Comparison of ENCODE assay signal across 16 cellular contexts in genomic region chr12:15336772-15337553, GRCh38. TPM values are rescaled to one million over a fixed set of nuclear protein-coding genes. Genes with fewer than 3 reads are reported as not detected.
A peak's percentile ranks its signal among the peaks of the same experiment; 100 is the strongest.
DNase-seq lines count a peak whose midpoint lies in the region; TF ChIP-seq lines count a peak whose summit lies in the region.
"Had no signal": no experiment of that assay in that cellular context is flagged by ENCODE, and none has a peak within 500 bp of the region (broad histone marks: within the 10 kb centered on the region; RNA-seq: fewer than 3 reads in every experiment).

No MANE protein-coding gene starts in this region.

- peak overlapping the region; percentile 63; the same call in 1 of the 2 replicates for H3K27ac ChIP-seq in RWPE1
- H3K27ac ChIP-seq in effector memory CD4-positive, alpha-beta T cell (ENCODE audit: insufficient read depth, low read length, poor library complexity, severe bottlenecking), result no peak overlapping the region

- no peak overlapping the region for H3K4me3 ChIP-seq in fibroblast of mammary gland (ENCODE audit: control insufficient read depth, low read depth, low read length)
- H3K4me3 ChIP-seq in effector memory CD4-positive, alpha-beta T cell (ENCODE audit: insufficient read depth, low read depth, low read length, poor library complexity, severe bottlenecking), result no peak overlapping the region

- TF ChIP-seq CTCF in RWPE1 (conservative IDR thresholded peaks at IDR 0.05; ENCODE audit: low read depth) (no peak), fibroblast of mammary gland (conservative IDR thresholded peaks at IDR 0.05; ENCODE audit: control insufficient read depth, insufficient read depth, low read depth, low read length) (no peak)

- DNase-seq in EL (peak; percentile 78), RWPE1 (ENCODE audit: low spot score) (peak; percentile 38), fibroblast of mammary gland (ENCODE audit: low read depth) (peak; percentile 71), pulmonary artery endothelial cell (ENCODE audit: low read depth, low spot score) (peak; percentile 13), NCI-H1105 (lab: John Stamatoyannopoulos, UW) (no peak), activated gamma-delta T cell (lab: John Stamatoyannopoulos, UW) (no peak), HT-29 (ENCODE audit: low spot score) (no peak)
- DNase-seq in effector memory CD4-positive, alpha-beta T cell, result no peak
- DNase-seq: activated CD4-positive, alpha-beta T cell treated with anti-CD3 and anti-CD28 coated beads, Interleukin-2, amount 10 ng/mL, durations not matched to agents 24 days and 14 days; CD8-positive, alpha-beta memory T cell; central memory CD4-positive, alpha-beta T cell; H7; NCI-H187 treated with DMSO at 0.1 percent for 48 hours; nucleus accumbens; stimulated activated CD4-positive, alpha-beta T cell treated with anti-CD3 and anti-CD28 coated beads, Interleukin-1b, Interleukin-23, amount 100 ng/mL, for 48 hours; stimulated activated naive CD4-positive, alpha-beta T cell had no signal

- H3K36me3 ChIP-seq in effector memory CD4-positive, alpha-beta T cell (ENCODE audit: control insufficient read depth, insufficient read depth, low read length), result no peaks in the 10 kb centered on the region

- no peaks in the 10 kb centered on the region for H3K4me1 ChIP-seq in effector memory CD4-positive, alpha-beta T cell (ENCODE audit: control insufficient read depth, insufficient read depth, low read length, poor library complexity, severe bottlenecking)

- H3K9me3 ChIP-seq in effector memory CD4-positive, alpha-beta T cell (ENCODE audit: control insufficient read depth, low read length), result no peaks in the 10 kb centered on the region

- CTCF ChIA-PET in RWPE1 (lab: Yijun Ruan, JAX), result no interaction called here

- no peaks in the 10 kb centered on the region for H3K27me3 ChIP-seq in effector memory CD4-positive, alpha-beta T cell (replicated peaks; ENCODE audit: control insufficient read depth, insufficient read depth, low read length, poor library complexity, severe bottlenecking)

- POLR2A ChIA-PET in RWPE1 (lab: Yijun Ruan, JAX; ENCODE audit: low non-redundant PET), result no interaction called here

RNA-seq across cellular contexts. Expression of gene PTPRO, which starts 14.7 kb away (rescaled TPM):
- not detected in 2 replicates for total RNA-seq in pulmonary artery endothelial cell
- 12.3 and 14.3 TPM in 2 replicates for total RNA-seq in HT-29 (2014; rRNA removed; shearing (Covaris generic))

Comparison
In these comparisons a context has a peak if more than half of its experiments do, and no peak if none do; other contexts are left out.
1. DNase-seq: peak in EL (single experiment), RWPE1 (single experiment), fibroblast of mammary gland (single experiment) and pulmonary artery endothelial cell (single experiment); none in NCI-H1105 (single experiment), activated gamma-delta T cell (single experiment), effector memory CD4-positive, alpha-beta T cell (0 of 3) and HT-29 (single experiment).
2. RNA of gene PTPRO, which starts 14.7 kb away (total RNA-seq): 12.3 to 14.3 TPM in HT-29; not detected in pulmonary artery endothelial cell; every median in the first group is over 10 times any median in the second.